18 cellular contexts compared by ENCODE assay signal in the genomic region with DNA sequence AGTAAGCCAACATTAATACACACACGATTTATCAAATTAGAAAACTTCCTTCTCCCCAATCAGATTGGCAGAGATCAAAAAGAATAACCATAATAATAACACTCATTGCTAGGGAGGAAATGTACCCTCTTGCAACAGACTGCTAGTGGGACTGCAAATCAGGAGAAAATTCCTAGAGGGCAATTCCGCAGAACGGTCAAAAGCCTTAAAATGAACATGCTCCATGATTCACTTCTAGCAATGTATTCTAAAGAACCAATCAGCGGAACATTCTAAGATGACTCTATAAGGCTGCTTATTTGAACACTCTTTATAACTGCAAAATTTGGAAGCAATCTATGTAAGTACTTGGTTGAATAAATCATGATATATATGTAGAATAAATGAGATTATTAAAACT. TPM values are rescaled to one million over a fixed set of nuclear protein-coding genes. Genes with fewer than 3 reads are reported as not detected.
DNase-seq lines count a peak whose midpoint lies in the region; ATAC-seq and TF ChIP-seq lines count a peak whose summit lies in the region.
"Had no signal": no experiment of that assay in that cellular context is flagged by ENCODE, and none has a peak within 500 bp of the region (broad histone marks: within the 10 kb centered on the region; RNA-seq: fewer than 3 reads in every experiment).

No MANE protein-coding gene starts in this region.

- ATAC-seq in HG02588 (IDR thresholded peaks at IDR 0.05; ENCODE audit: unreplicated experiment), result no peak
- ATAC-seq in GM21576 (IDR thresholded peaks at IDR 0.05; ENCODE audit: unreplicated experiment), result no peak
- ATAC-seq: GM12878 had no signal

- TF ChIP-seq CTCF in epithelial cell of proximal tubule (conservative IDR thresholded peaks at IDR 0.05; ENCODE audit: low read depth, low read length), result no peak

- in situ Hi-C loops in Caki2 (cut with HindIII; ENCODE audit: low pct_unique_long_range_greater_than_20kb, low sequenced_read_pairs), result no loop called here

- H3K4me3 ChIP-seq in epithelial cell of proximal tubule (ENCODE audit: low read depth, low read length), result no peak overlapping the region
- H3K4me3 ChIP-seq: GM12878, HAP-1 had no signal

- DNase-seq in Caki2 (ENCODE audit: low read depth) (peak; percentile 79), epithelial cell of proximal tubule (ENCODE audit: low read depth) (peak; percentile 23), left kidney (ENCODE audit: low read depth, low spot score) (peak; percentile 51)
- DNase-seq in stimulated activated naive CD4-positive, alpha-beta T cell treated with Interleukin-2 at 50 U/mL for 16 hours (lab: John Stamatoyannopoulos, UW), result no peak
- DNase-seq: C1 segment of cervical spinal cord; CD4-positive, alpha-beta memory T cell; COR-L47; DMS 273 treated with DMSO at 0.1 percent for 48 hours; DMS79; EL; GDM1; GOT3; HFFc6 had no signal

RNA-seq across cellular contexts. Expression of gene DACT2, which starts 8.5 kb away (rescaled TPM):
- not detected in 2 replicates for total RNA-seq in Caki2 (2014; rRNA removed; shearing (Covaris generic); ENCODE audit: low replicate concordance)
- 0.23 and 1.2 TPM in 2 replicates for total RNA-seq in epithelial cell of proximal tubule
- total RNA-seq: A172; CD4-positive, alpha-beta memory T cell; GM12878; HFFc6 had no signal
